ENCODE assay signal across 18 cellular contexts in genomic region chr3:187263270-187263669, GRCh38. TPM values are rescaled to one million over a fixed set of nuclear protein-coding genes. Genes with fewer than 3 reads are reported as not detected.
A peak's percentile ranks its signal among the peaks of the same experiment; 100 is the strongest.
DNase-seq lines count a peak whose midpoint lies in the region; ATAC-seq and TF ChIP-seq lines count a peak whose summit lies in the region.
"Had no signal": no experiment of that assay in that cellular context is flagged by ENCODE, and none has a peak within 500 bp of the region (broad histone marks: within the 10 kb centered on the region; RNA-seq: fewer than 3 reads in every experiment).

No MANE protein-coding gene starts in this region.

- H3K4me3 ChIP-seq in AG04450 (ENCODE audit: low read depth, low read length) (no peak overlapping the region), adipocyte (ENCODE audit: low read length) (peak overlapping the region; percentile 21), right cardiac atrium (ENCODE audit: low read length) (no peak overlapping the region), breast epithelium (no peak overlapping the region), testis (no peak overlapping the region)
- H3K4me3 ChIP-seq: gastroesophageal sphincter, HAP-1 had no signal

- no peak overlapping the region for H3K4me3 Mint-ChIP-seq in progenitor cell of endocrine pancreas (ENCODE audit: low read depth)
- H3K4me3 Mint-ChIP-seq: activated CD4-positive, alpha-beta memory T cell treated with anti-CD3 and anti-CD28 coated beads for 36 hours had no signal

- no peak for DNase-seq in AG04450 (ENCODE audit: low read depth, low spot score)
- DNase-seq in adipocyte (ENCODE audit: low read depth) = peak; percentile 26
- DNase-seq in right cardiac atrium = no peak
- DNase-seq in progenitor cell of endocrine pancreas (ENCODE audit: low spot score, unreplicated experiment) = no peak
- no peak for DNase-seq in breast epithelium (ENCODE audit: low spot score in 2 of 2)
- no peak for DNase-seq in HK-2 (ENCODE audit: unreplicated experiment)
- DNase-seq in testis = no peak
- DNase-seq in putamen (ENCODE audit: low spot score) = no peak
- DNase-seq: activated CD4-positive, alpha-beta memory T cell treated with anti-CD3 and anti-CD28 coated beads for 36 hours; DMS79 treated with DMSO at 0.1 percent for 48 hours; NCI-H1436 treated with DMSO at 0.1 percent for 48 hours; stimulated activated naive CD4-positive, alpha-beta T cell had no signal

- H3K27ac ChIP-seq in AG04450 (ENCODE audit: low read depth, low read length) = peak overlapping the region; percentile 25
- H3K27ac ChIP-seq in right cardiac atrium (ENCODE audit: low read length) = peak overlapping the region; percentile 79
- no peak overlapping the region for H3K27ac ChIP-seq in breast epithelium
- H3K27ac ChIP-seq in testis = peak overlapping the region in 1 of 2 donors; percentile 29
- H3K27ac ChIP-seq: KMS-11 had no signal

- CTCF ChIA-PET in AG04450 (lab: Charles Lee) = interaction anchor here (1.2 to 4.5 kb wide), 3 partner anchors 12 to 416 kb away, joined by 3 to 16 read pairs (median 3); no protein-coding TSS in a partner anchor

- TF ChIP-seq CTCF in AG04450 (IDR thresholded peaks at IDR 0.05; ENCODE audit: low read depth, low read length) (no peak), progenitor cell of endocrine pancreas (IDR thresholded peaks at IDR 0.05; ENCODE audit: unreplicated experiment) (no peak), breast epithelium (IDR thresholded peaks at IDR 0.05) (no peak), testis (IDR thresholded peaks at IDR 0.05) (no peak)

- TF ChIP-seq POLR2A in breast epithelium (IDR thresholded peaks at IDR 0.05) (no peak), testis (IDR thresholded peaks at IDR 0.05) (no peak)

- H3K9ac ChIP-seq in adipocyte (ENCODE audit: low read length) = peak overlapping the region; percentile 68
- H3K9ac ChIP-seq: KMS-11 had no signal

- intact Hi-C loops in right cardiac atrium (cut with DNase I) = no loop called here
- intact Hi-C loops in breast epithelium (cut with DNase I; ENCODE audit: low total_unique reads) = no loop called here
- intact Hi-C loops in testis (cut with DNase I; ENCODE audit: low total_unique reads) = no loop called here

- ATAC-seq in right cardiac atrium = peak in 1 of 2 donors; percentile 9
- ATAC-seq: gastroesophageal sphincter, SK-N-SH treated with all-trans-retinoic acid at 6 μM for 48 hours had no signal

- POLR2A ChIA-PET in AG04450 (lab: Yijun Ruan, JAX) = interaction anchor here (0.9 to 3.9 kb wide), 4 partner anchors 15 to 480 kb away, joined by 3 to 16 read pairs (median 4); partner anchors contain the start of gene EIF4A2

- H3K27ac Mint-ChIP-seq in progenitor cell of endocrine pancreas = peak overlapping the region; percentile 39
- H3K27ac Mint-ChIP-seq: activated CD4-positive, alpha-beta memory T cell treated with anti-CD3 and anti-CD28 coated beads for 36 hours had no signal

- H3K27me3 Mint-ChIP-seq in progenitor cell of endocrine pancreas = no peaks in the 10 kb centered on the region

- no peaks in the 10 kb centered on the region for H3K27me3 ChIP-seq in AG04450 (ENCODE audit: control insufficient read depth, insufficient read depth, low read length)
- no peaks in the 10 kb centered on the region for H3K27me3 ChIP-seq in adipocyte (replicated peaks; ENCODE audit: control insufficient read depth, insufficient read depth, low read length)
- no peaks in the 10 kb centered on the region for H3K27me3 ChIP-seq in right cardiac atrium (ENCODE audit: control insufficient read depth, insufficient read depth)
- H3K27me3 ChIP-seq in breast epithelium = no peaks in the 10 kb centered on the region
- no peaks in the 10 kb centered on the region for H3K27me3 ChIP-seq in testis
- H3K27me3 ChIP-seq: gastroesophageal sphincter had no signal

- no peaks in the 10 kb centered on the region for H3K36me3 Mint-ChIP-seq in progenitor cell of endocrine pancreas (ENCODE audit: insufficient read depth)
- H3K36me3 Mint-ChIP-seq: activated CD4-positive, alpha-beta memory T cell treated with anti-CD3 and anti-CD28 coated beads for 36 hours had no signal

- H3K36me3 ChIP-seq in adipocyte (ENCODE audit: control insufficient read depth, insufficient read depth, low read length, severe bottlenecking) (peaks cover 7% of the 10 kb centered on the region), breast epithelium (no peaks in the 10 kb centered on the region), testis (ENCODE audit: low read depth, missing control alignments) (no peaks in the 10 kb centered on the region)
- H3K36me3 ChIP-seq: HAP-1 had no signal

- peaks cover 5% of the 10 kb centered on the region for H3K9me3 Mint-ChIP-seq in progenitor cell of endocrine pancreas (ENCODE audit: low read depth)
- H3K9me3 Mint-ChIP-seq: activated CD4-positive, alpha-beta memory T cell treated with anti-CD3 and anti-CD28 coated beads for 36 hours had no signal

- H3K4me1 Mint-ChIP-seq in progenitor cell of endocrine pancreas (ENCODE audit: low read depth) = peaks cover 34% of the 10 kb centered on the region

- H3K4me1 ChIP-seq in adipocyte (ENCODE audit: control insufficient read depth, insufficient read depth, low read length) = peaks cover 50% of the 10 kb centered on the region
- peaks cover 2% of the 10 kb centered on the region for H3K4me1 ChIP-seq in right cardiac atrium (ENCODE audit: control insufficient read depth, insufficient read depth, low read length)
- no peaks in the 10 kb centered on the region for H3K4me1 ChIP-seq in breast epithelium
- peaks cover 26% of the 10 kb centered on the region for H3K4me1 ChIP-seq in testis
- H3K4me1 ChIP-seq: HAP-1 had no signal

- peaks cover 5% of the 10 kb centered on the region; the same call in 1 of the 2 replicates for H3K9me3 ChIP-seq in AG04450 (ENCODE audit: control insufficient read depth, insufficient read depth, low read length)
- H3K9me3 ChIP-seq in adipocyte (ENCODE audit: control insufficient read depth, low read length) = peaks cover 8% of the 10 kb centered on the region
- no peaks in the 10 kb centered on the region for H3K9me3 ChIP-seq in right cardiac atrium (ENCODE audit: control insufficient read depth, low read length)
- H3K9me3 ChIP-seq in breast epithelium = no peaks in the 10 kb centered on the region
- no peaks in the 10 kb centered on the region for H3K9me3 ChIP-seq in testis
- H3K9me3 ChIP-seq: gastroesophageal sphincter, HAP-1 had no signal

RNA-seq across cellular contexts. Expression of gene MASP1, which starts 28.3 kb away (rescaled TPM):
- polyA plus RNA-seq in AG04450 (2011; rRNA removed) (80.7 and 105 TPM in 2 replicates), right cardiac atrium (21.2 TPM), testis (ENCODE audit: insufficient read depth, low read depth, low replicate concordance) (3.6 TPM)
- polyA minus RNA-seq in AG04450 (2011; rRNA and poly(A)+ RNA removed) = 149 and 226 TPM in 2 replicates
- total RNA-seq in right cardiac atrium (10 to 100 TPM; 21.0 to 56.3 (median 30.2) TPM), progenitor cell of endocrine pancreas (0.60 and 1.6 TPM in 2 replicates), breast epithelium (10 to 100 TPM in 1 of 3 donors, 1 to 10 TPM in 1, under 1 TPM in 1; 0.33 to 11.5 (median 1.3) TPM), testis (1 to 10 TPM in 1 of 2 donors, under 1 TPM in 1; 0.55 to 2.8 TPM)
- total RNA-seq: activated CD4-positive, alpha-beta memory T cell treated with anti-CD3 and anti-CD28 coated beads for 36 hours; myocyte; OCI-LY7 had no signal

Comparison
In these comparisons a context has a peak if more than half of its experiments do, and no peak if none do; other contexts are left out.
1. H3K27ac ChIP-seq: peak in AG04450 (single experiment) and right cardiac atrium (single experiment); none in breast epithelium (0 of 2).